Comparison of ENCODE assay signal across 8 cellular contexts in genomic region chr15:77070500-77071337, GRCh38. TPM values are rescaled to one million over a fixed set of nuclear protein-coding genes. Genes with fewer than 3 reads are reported as not detected.
DNase-seq lines count a peak whose midpoint lies in the region; ATAC-seq and TF ChIP-seq lines count a peak whose summit lies in the region.

TSPAN3 (minus strand) TSS chr15:77071109; CDS start chr15:77070954, 155 bp downstream.

- DNase-seq in DMS153 (lab: John Stamatoyannopoulos, UW) (peak; percentile 32), OCI-M2 (lab: John Stamatoyannopoulos, UW; ENCODE audit: unreplicated experiment) (peak; percentile 11), activated T-cell treated with anti-CD3 and anti-CD28 coated beads for 4 hours (peak; percentile 84), epithelial cell of esophagus (ENCODE audit: low read depth) (peak; percentile 91)
- peak; percentile 89 to 93 for DNase-seq in stimulated activated CD8-positive, alpha-beta memory T cell treated with anti-CD3 and anti-CD28 coated beads, Interleukin-2, amount 100 ng/mL, for 48 hours (ENCODE audit: low read depth in 2 of 2)

- TF ChIP-seq RAD21 in Ishikawa (IDR thresholded peaks at IDR 0.05; ENCODE audit: low read depth): no peak

- no peak for TF ChIP-seq CTCF in epithelial cell of esophagus (IDR thresholded peaks at IDR 0.05; ENCODE audit: insufficient read depth, low read depth, low read length, missing control alignments)

- ATAC-seq in GM21619 (IDR thresholded peaks at IDR 0.05; ENCODE audit: unreplicated experiment): peak; percentile 91

- peaks cover 39% of the 10 kb centered on the region for H3K4me1 ChIP-seq in mononuclear cell (ENCODE audit: insufficient read depth, low read length)

- no peaks in the 10 kb centered on the region for H3K9me3 ChIP-seq in mononuclear cell (ENCODE audit: low read depth, low read length)

- H3K4me3 ChIP-seq in epithelial cell of esophagus (ENCODE audit: low read length) (peak within 1 kb of the TSS; percentile 63), mononuclear cell (ENCODE audit: low read length) (peak within 1 kb of the TSS; percentile 63)

- TF ChIP-seq EP300 in Ishikawa (IDR thresholded peaks at IDR 0.05; ENCODE audit: borderline replicate concordance): no peak

- no peaks in the 10 kb centered on the region for H3K27me3 ChIP-seq in mononuclear cell (ENCODE audit: insufficient read depth, low read length)

TF ChIP-seq in Ishikawa, 13 proteins besides CTCF, POLR2A, EP300 and RAD21:
- 0 out of 2 replicates have a peak, but pooled peaks have one; percentile 10 for TF ChIP-seq USF1 (IDR thresholded peaks at IDR 0.05)
- no peak for TF ChIP-seq CEBPB (IDR thresholded peaks at IDR 0.05)
- TF ChIP-seq TCF12 (IDR thresholded peaks at IDR 0.05; ENCODE audit: low read depth): peak; percentile 53; the same call in 1 of the 2 replicates
- TF ChIP-seq TAF1 (IDR thresholded peaks at IDR 0.05; ENCODE audit: low read depth): peak; percentile 75; the same call in 1 of the 2 replicates
- peak; percentile 68 for TF ChIP-seq MAX (IDR thresholded peaks at IDR 0.05)
- peak; percentile 54; the same call in 1 of the 2 replicates for TF ChIP-seq ZBTB7A (IDR thresholded peaks at IDR 0.05; ENCODE audit: low read depth)
- no peak for TF ChIP-seq FOXM1 (IDR thresholded peaks at IDR 0.05; ENCODE audit: borderline replicate concordance, low read depth)
- peak; percentile 80 for TF ChIP-seq YY1 (IDR thresholded peaks at IDR 0.05; ENCODE audit: low read depth)
- TF ChIP-seq TEAD4 (IDR thresholded peaks at IDR 0.05): no peak
- peak; percentile 95 for TF ChIP-seq NFIC (IDR thresholded peaks at IDR 0.05)
- TF ChIP-seq REST (IDR thresholded peaks at IDR 0.05; ENCODE audit: low read depth): no peak
- no peak for TF ChIP-seq CREB1 (IDR thresholded peaks at IDR 0.05; ENCODE audit: low read depth)
- TF ChIP-seq EGR1 (IDR thresholded peaks at IDR 0.05): peak; percentile 72

RNA-seq across cellular contexts. Expression of gene TSPAN3, which starts in this region (rescaled TPM):
- 39.9 TPM for total RNA-seq in mononuclear cell

Comparison
In these comparisons a context has a peak if more than half of its experiments do, and no peak if none do; other contexts are left out.
1. Peak in every context shown above with its lines: DNase-seq, ATAC-seq and H3K4me3 ChIP-seq.
2. DNase-seq: peak in every context shown above with its lines; median percentile 91 in epithelial cell of esophagus; 91 in stimulated activated CD8-positive, alpha-beta memory T cell treated with anti-CD3 and anti-CD28 coated beads, Interleukin-2, amount 100 ng/mL, for 48 hours; 84 in activated T-cell treated with anti-CD3 and anti-CD28 coated beads for 4 hours; 32 in DMS153; 11 in OCI-M2.